ENCODE assay signal across 8 cellular contexts in genomic region chr2:73112913-73113633, GRCh38. TPM values are rescaled to one million over a fixed set of nuclear protein-coding genes. Genes with fewer than 3 reads are reported as not detected.
DNase-seq lines count a peak whose midpoint lies in the region; ATAC-seq and TF ChIP-seq lines count a peak whose summit lies in the region.

A gene with protein sequence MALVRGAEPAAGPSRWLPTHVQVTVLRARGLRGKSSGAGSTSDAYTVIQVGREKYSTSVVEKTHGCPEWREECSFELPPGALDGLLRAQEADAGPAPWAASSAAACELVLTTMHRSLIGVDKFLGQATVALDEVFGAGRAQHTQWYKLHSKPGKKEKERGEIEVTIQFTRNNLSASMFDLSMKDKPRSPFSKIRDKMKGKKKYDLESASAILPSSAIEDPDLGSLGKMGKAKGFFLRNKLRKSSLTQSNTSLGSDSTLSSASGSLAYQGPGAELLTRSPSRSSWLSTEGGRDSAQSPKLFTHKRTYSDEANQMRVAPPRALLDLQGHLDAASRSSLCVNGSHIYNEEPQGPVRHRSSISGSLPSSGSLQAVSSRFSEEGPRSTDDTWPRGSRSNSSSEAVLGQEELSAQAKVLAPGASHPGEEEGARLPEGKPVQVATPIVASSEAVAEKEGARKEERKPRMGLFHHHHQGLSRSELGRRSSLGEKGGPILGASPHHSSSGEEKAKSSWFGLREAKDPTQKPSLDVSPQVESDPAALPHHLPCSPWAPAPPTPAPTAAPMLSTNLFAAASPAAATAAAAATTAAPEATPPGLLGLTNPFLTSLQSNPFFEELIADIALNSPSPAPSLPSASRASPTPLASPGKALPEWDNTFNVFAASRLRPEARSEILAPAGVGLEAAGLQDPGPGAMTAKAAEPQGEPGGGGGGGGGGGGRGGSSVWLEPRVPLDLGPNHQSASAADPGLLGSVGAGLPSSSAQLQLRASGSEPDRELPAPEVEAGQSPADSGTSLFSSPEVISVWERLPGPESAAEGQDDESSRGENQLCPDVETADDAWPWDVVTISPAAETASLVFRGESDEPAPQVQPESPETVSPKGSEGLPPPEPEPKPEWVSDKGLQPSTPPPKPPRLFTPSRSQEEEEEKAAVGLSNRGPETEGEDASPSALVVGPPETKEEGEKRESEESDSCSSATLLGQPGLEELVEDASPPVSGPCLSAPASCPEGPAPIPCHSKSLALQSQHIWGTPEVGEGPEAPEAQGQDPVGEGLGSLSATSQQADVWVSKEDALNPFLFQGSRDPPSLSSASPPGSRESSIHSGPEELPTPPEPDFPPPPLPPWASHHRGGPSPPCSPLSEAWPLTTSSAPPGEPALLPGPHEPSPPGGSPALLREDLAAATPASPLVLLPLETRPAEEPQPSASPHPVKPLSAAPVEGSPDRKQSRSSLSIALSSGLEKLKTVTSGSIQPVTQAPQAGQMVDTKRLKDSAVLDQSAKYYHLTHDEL (N-terminal part only) (minus strand): TSS chr2:73112948. CDS start chr2:73112777, 171 bp downstream.

- no peaks in the 10 kb centered on the region for H3K9me3 Mint-ChIP-seq in endothelial cell (ENCODE audit: unreplicated experiment)

- H3K4me1 ChIP-seq in ACC112 (ENCODE audit: control insufficient read depth, insufficient read depth, low read length, unreplicated experiment): peaks cover 30% of the 10 kb centered on the region

- ATAC-seq in GM18861 (IDR thresholded peaks at IDR 0.05; ENCODE audit: unreplicated experiment) (peak; percentile 71), HG03139 (IDR thresholded peaks at IDR 0.05; ENCODE audit: unreplicated experiment) (peak; percentile 72)

- H2AFZ ChIP-seq in ACC112 (ENCODE audit: low read length, unreplicated experiment): peak within 1 kb of the TSS; percentile 95

- no peaks in the 10 kb centered on the region for H3K27me3 ChIP-seq in ACC112 (ENCODE audit: insufficient read depth, low read length)

- no peaks in the 10 kb centered on the region for H3K36me3 ChIP-seq in ACC112 (ENCODE audit: insufficient read depth, low read length)

- H3K4me3 ChIP-seq in ACC112 (ENCODE audit: low read depth, low read length): peak within 1 kb of the TSS; percentile 96

- H3K4me1 Mint-ChIP-seq in endothelial cell (ENCODE audit: unreplicated experiment): peaks cover 25% of the 10 kb centered on the region

- H3K36me3 Mint-ChIP-seq in endothelial cell (ENCODE audit: low read depth, unreplicated experiment): peaks cover 5% of the 10 kb centered on the region

- no peak for TF ChIP-seq CTCF in endothelial cell (IDR thresholded peaks at IDR 0.05; ENCODE audit: unreplicated experiment)

- peak within 1 kb of the TSS; percentile 92 for H3K4me3 Mint-ChIP-seq in endothelial cell (ENCODE audit: unreplicated experiment)

- H3K27me3 Mint-ChIP-seq in endothelial cell (ENCODE audit: unreplicated experiment): peaks cover 10% of the 10 kb centered on the region

- peak within 1 kb of the TSS; percentile 88 for H3K27ac ChIP-seq in ACC112 (ENCODE audit: low read depth, low read length)

- peak within 1 kb of the TSS; percentile 84 for H3K27ac Mint-ChIP-seq in endothelial cell (ENCODE audit: unreplicated experiment)

- H3K79me2 ChIP-seq in ACC112 (ENCODE audit: control insufficient read depth, insufficient read depth, low read length, unreplicated experiment): peaks cover 45% of the 10 kb centered on the region

- peak; percentile 31 for DNase-seq in NOMO-1 treated with DMSO at 0.1 percent for 48 hours (lab: John Stamatoyannopoulos, UW; ENCODE audit: unreplicated experiment)
- DNase-seq in activated T-cell treated with anti-CD3 and anti-CD28 coated beads for 1 hour (ENCODE audit: low read depth): peak; percentile 71
- DNase-seq in endothelial cell (ENCODE audit: low spot score): peak; percentile 74
- peak; percentile 92 for DNase-seq in mesenteric fat pad (ENCODE audit: low spot score)
- DNase-seq in stimulated activated CD8-positive, alpha-beta memory T cell treated with anti-CD3 and anti-CD28 coated beads, Interleukin-12 subunit alpha, Interleukin-12 subunit beta, amount 100 ng/mL, for 24 hours (ENCODE audit: extremely low read depth): peak; percentile 32

RNA-seq across cellular contexts. Expression of the gene that starts here (rescaled TPM):
- total RNA-seq in endothelial cell (ENCODE audit: unreplicated experiment) (27.8 TPM), mesenteric fat pad (28.1 TPM)

Comparison
In these comparisons a context has a peak if more than half of its experiments do, and no peak if none do; other contexts are left out.
1. Peak in every context shown above with its lines: DNase-seq, ATAC-seq, H3K4me3 ChIP-seq and H3K27ac ChIP-seq.
2. DNase-seq: peak in every context shown above with its lines; median percentile 92 in mesenteric fat pad; 74 in endothelial cell; 71 in activated T-cell treated with anti-CD3 and anti-CD28 coated beads for 1 hour; 32 in stimulated activated CD8-positive, alpha-beta memory T cell treated with anti-CD3 and anti-CD28 coated beads, Interleukin-12 subunit alpha, Interleukin-12 subunit beta, amount 100 ng/mL, for 24 hours; 31 in NOMO-1 treated with DMSO at 0.1 percent for 48 hours.